ENCODE assay signal across 8 cellular contexts in the genomic region with DNA sequence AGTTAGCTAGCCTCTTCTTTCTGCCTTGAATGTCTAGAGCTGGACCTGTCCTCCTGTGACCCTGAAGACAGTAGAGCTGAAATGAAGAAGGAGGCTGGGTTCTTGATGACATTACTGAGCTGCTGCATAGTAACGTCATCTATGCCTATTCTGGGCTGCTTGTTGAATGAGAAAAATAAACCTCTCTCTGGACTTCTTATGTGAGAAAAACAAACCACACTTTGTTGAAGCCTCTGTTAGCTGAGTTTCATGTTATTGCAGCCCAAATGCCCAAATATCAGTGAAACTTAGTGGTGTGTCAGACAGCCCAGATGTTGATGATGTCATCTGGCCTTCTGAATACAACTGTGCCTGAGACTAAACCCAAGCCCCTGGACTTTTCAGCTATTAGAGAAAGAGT.
DNase-seq lines count a peak whose midpoint lies in the region; ATAC-seq lines count a peak whose summit lies in the region.

No MANE protein-coding gene starts in this region.

- H3K9me3 ChIP-seq in SJCRH30 (replicated peaks): no peaks in the 10 kb centered on the region

- DNase-seq in RPMI8226 (peak; percentile 51), medulla oblongata (ENCODE audit: extremely low spot score) (peak; percentile 83), NCI-H1105 (lab: John Stamatoyannopoulos, UW) (no peak), SJCRH30 (no peak), left colon (no peak)
- DNase-seq in activated CD8-positive, alpha-beta memory T cell treated with anti-CD3 and anti-CD28 coated beads, Interleukin-2, amount 50 U/mL, for 48 hours: no peak

- H3K4me1 ChIP-seq in SJCRH30: no peaks in the 10 kb centered on the region

- H3K36me3 ChIP-seq in SJCRH30: no peaks in the 10 kb centered on the region

- H3K27ac ChIP-seq in SJCRH30: no peak overlapping the region

- ATAC-seq in GM18861 (IDR thresholded peaks at IDR 0.05; ENCODE audit: unreplicated experiment) (peak; percentile 83), HG02610 (IDR thresholded peaks at IDR 0.05; ENCODE audit: unreplicated experiment) (peak; percentile 85), left colon (no peak)

- no peaks in the 10 kb centered on the region for H3K27me3 ChIP-seq in SJCRH30

- intact Hi-C loops in left colon (cut with DNase I, micrococcal nuclease): loop anchor here in 1 of 2 donors (10.0 kb wide), 3 partner anchors 235 to 895 kb away; no protein-coding TSS in a partner anchor

- H3K4me3 ChIP-seq in SJCRH30: no peak overlapping the region

Comparison
In these comparisons a context has a peak if more than half of its experiments do, and no peak if none do; other contexts are left out.
1. DNase-seq: peak in RPMI8226 (single experiment) and medulla oblongata (single experiment); none in NCI-H1105 (single experiment), activated CD8-positive, alpha-beta memory T cell treated with anti-CD3 and anti-CD28 coated beads, Interleukin-2, amount 50 U/mL, for 48 hours (single experiment), SJCRH30 (0 of 2) and left colon (0 of 2).